In the genomic region with DNA sequence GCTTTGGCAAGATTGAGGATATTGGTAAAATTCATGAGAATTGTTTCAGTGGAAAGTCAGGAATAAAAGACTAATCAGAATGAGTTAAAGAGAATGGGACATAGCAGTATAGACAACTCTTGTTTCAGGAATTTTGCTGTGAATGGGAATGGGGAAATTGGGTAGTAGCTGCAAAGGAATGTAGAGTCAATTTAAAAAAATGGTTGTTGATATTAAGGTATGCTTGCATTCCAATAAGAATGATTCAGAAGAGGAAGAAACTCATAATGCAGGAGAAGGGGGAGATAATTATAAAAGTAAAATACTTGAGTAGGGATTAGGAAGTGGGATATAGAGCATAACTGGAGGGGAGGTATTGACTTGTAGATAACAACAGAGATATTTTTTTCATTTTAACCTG, we compare ENCODE assay signal across 13 cellular contexts. TPM values are rescaled to one million over a fixed set of nuclear protein-coding genes. Genes with fewer than 3 reads are reported as not detected.
DNase-seq lines count a peak whose midpoint lies in the region; ATAC-seq and TF ChIP-seq lines count a peak whose summit lies in the region.
"Had no signal": no experiment of that assay in that cellular context is flagged by ENCODE, and none has a peak within 500 bp of the region (broad histone marks: within the 10 kb centered on the region; RNA-seq: fewer than 3 reads in every experiment).

No MANE protein-coding gene starts in this region.

- intact Hi-C loops in PC-3 (cut with micrococcal nuclease): loop anchor here (1.0 to 5.0 kb wide), 3 partner anchors 15 to 157 kb away; partner anchors contain the start of gene SIX4
- intact Hi-C loops in left ventricle myocardium inferior (cut with micrococcal nuclease): no loop called here

- DNase-seq in EH (ENCODE audit: low read depth) (peak; percentile 82), PC-3 (peak; percentile 93), dermis blood vessel endothelial cell (peak; percentile 57), osteoblast (ENCODE audit: insufficient read length, low spot score, missing footprints) (peak; percentile 15), left ventricle myocardium inferior (no peak), DMS79 (lab: John Stamatoyannopoulos, UW) (no peak)
- no peak for DNase-seq in activated CD4-positive, CD25-positive, alpha-beta regulatory T cell treated with anti-CD3 and anti-CD28 coated beads, Interleukin-2, amount 50 U/mL, for 72 hours
- DNase-seq: effector memory CD8-positive, alpha-beta T cell; posterior cingulate gyrus had no signal

- no peaks in the 10 kb centered on the region for H3K36me3 ChIP-seq in PC-3 (ENCODE audit: low read depth, low read length)
- no peaks in the 10 kb centered on the region for H3K36me3 ChIP-seq in osteoblast (ENCODE audit: insufficient read depth, low read length)
- H3K36me3 ChIP-seq in left ventricle myocardium inferior: no peaks in the 10 kb centered on the region
- H3K36me3 ChIP-seq: breast epithelium had no signal

- ATAC-seq in PC-3: peak; percentile 78
- no peak for ATAC-seq in GM21390 (IDR thresholded peaks at IDR 0.05; ENCODE audit: unreplicated experiment)
- ATAC-seq: effector memory CD8-positive, alpha-beta T cell; WTC11 had no signal

- no peaks in the 10 kb centered on the region for H3K27me3 ChIP-seq in PC-3 (ENCODE audit: low read length)
- no peaks in the 10 kb centered on the region for H3K27me3 ChIP-seq in osteoblast (ENCODE audit: insufficient read depth, low read length)
- H3K27me3 ChIP-seq in left ventricle myocardium inferior (ENCODE audit: low read depth): no peaks in the 10 kb centered on the region
- H3K27me3 ChIP-seq: breast epithelium had no signal

- CTCF ChIA-PET in PC-3 (lab: Charles Lee): no interaction called here

- H4K20me1 ChIP-seq in PC-3 (ENCODE audit: low read length) (peaks cover 16% of the 10 kb centered on the region; the same call in 1 of the 2 replicates), osteoblast (ENCODE audit: insufficient read depth, low read length) (peaks cover 7% of the 10 kb centered on the region)

- H3K9me2 ChIP-seq in PC-3 (replicated peaks; ENCODE audit: low read length): no peaks in the 10 kb centered on the region

- H3K9me3 ChIP-seq in PC-3 (ENCODE audit: low read length) (no peaks in the 10 kb centered on the region), osteoblast (ENCODE audit: low read depth, low read length) (no peaks in the 10 kb centered on the region), left ventricle myocardium inferior (replicated peaks) (no peaks in the 10 kb centered on the region)
- H3K9me3 ChIP-seq: breast epithelium had no signal

- no peak overlapping the region for H2AFZ ChIP-seq in PC-3 (ENCODE audit: low read length)
- no peak overlapping the region for H2AFZ ChIP-seq in osteoblast (ENCODE audit: low read length)

- H3K27ac ChIP-seq in PC-3 (ENCODE audit: low read length) (peak overlapping the region; percentile 20), osteoblast (ENCODE audit: low read depth, low read length) (peak overlapping the region; percentile 75), left ventricle myocardium inferior (replicated peaks) (no peak overlapping the region)
- H3K27ac ChIP-seq: breast epithelium, C4-2B had no signal

- peaks cover 9% of the 10 kb centered on the region for H3F3A ChIP-seq in PC-3 (ENCODE audit: low read length, unreplicated experiment)

- BruUV-seq in PC-3 (replicated peaks; lab: Mats Ljungman, UMichigan): no TSS peak

- H3K4me1 ChIP-seq in PC-3 (ENCODE audit: insufficient read depth, low read length) (peaks cover 44% of the 10 kb centered on the region), osteoblast (ENCODE audit: insufficient read depth, low read length) (peaks cover 32% of the 10 kb centered on the region), left ventricle myocardium inferior (peaks cover 20% of the 10 kb centered on the region)

- H3K9ac ChIP-seq in PC-3 (ENCODE audit: low read length): no peak overlapping the region

- H3K79me2 ChIP-seq in PC-3 (ENCODE audit: low read length) (peaks cover 91% of the 10 kb centered on the region), osteoblast (ENCODE audit: insufficient read depth, low read length) (peaks cover 75% of the 10 kb centered on the region)

- H3K4me3 ChIP-seq in PC-3 (ENCODE audit: low read length) (no peak overlapping the region), osteoblast (ENCODE audit: insufficient read depth, low read length) (no peak overlapping the region), left ventricle myocardium inferior (no peak overlapping the region)
- H3K4me3 ChIP-seq: breast epithelium had no signal

- H3K4me2 ChIP-seq in PC-3 (ENCODE audit: low read length) (peak overlapping the region; percentile 44), osteoblast (ENCODE audit: insufficient read depth, low read length) (peak overlapping the region; percentile 18)

- POLR2A ChIA-PET in PC-3 (lab: Charles Lee; ENCODE audit: unreplicated experiment): interaction anchor here (0.6 to 0.7 kb wide), 2 partner anchors 14 to 101 kb away, joined by 3 read pairs; no protein-coding TSS in a partner anchor

- TF ChIP-seq CTCF in PC-3 (conservative IDR thresholded peaks at IDR 0.05; ENCODE audit: low read depth, low read length) (no peak), osteoblast (IDR thresholded peaks at IDR 0.05; ENCODE audit: extremely low read depth, low read depth, low read length) (no peak), left ventricle myocardium inferior (IDR thresholded peaks at IDR 0.05; ENCODE audit: borderline replicate concordance) (no peak)

RNA-seq across cellular contexts. Expression of gene MNAT1, which starts 40.7 kb away (rescaled TPM):
- 88.6 and 95.7 TPM in 2 replicates for total RNA-seq in PC-3 (2014; rRNA removed)
- 52.6 and 59.6 TPM in 2 replicates for total RNA-seq in dermis blood vessel endothelial cell
- total RNA-seq in osteoblast: 51.4 and 57.2 TPM in 2 replicates
- 28.5 TPM for total RNA-seq in left ventricle myocardium inferior

RNA-seq across cellular contexts. Expression of gene SIX4, which starts 51.1 kb away (rescaled TPM):
- 29.2 and 33.2 TPM in 2 replicates for total RNA-seq in PC-3 (2014; rRNA removed)
- 0.51 and 1.0 TPM in 2 replicates for total RNA-seq in dermis blood vessel endothelial cell
- 14.5 and 15.6 TPM in 2 replicates for total RNA-seq in osteoblast
- 1.5 TPM for total RNA-seq in left ventricle myocardium inferior

Comparison
In these comparisons a context has a peak if more than half of its experiments do, and no peak if none do; other contexts are left out.
1. DNase-seq: peak in EH (single experiment), PC-3 (single experiment), dermis blood vessel endothelial cell (single experiment) and osteoblast (single experiment); none in left ventricle myocardium inferior (single experiment), DMS79 (single experiment) and activated CD4-positive, CD25-positive, alpha-beta regulatory T cell treated with anti-CD3 and anti-CD28 coated beads, Interleukin-2, amount 50 U/mL, for 72 hours (single experiment).